Comparison of ENCODE assay signal across 29 cellular contexts in the genomic region with DNA sequence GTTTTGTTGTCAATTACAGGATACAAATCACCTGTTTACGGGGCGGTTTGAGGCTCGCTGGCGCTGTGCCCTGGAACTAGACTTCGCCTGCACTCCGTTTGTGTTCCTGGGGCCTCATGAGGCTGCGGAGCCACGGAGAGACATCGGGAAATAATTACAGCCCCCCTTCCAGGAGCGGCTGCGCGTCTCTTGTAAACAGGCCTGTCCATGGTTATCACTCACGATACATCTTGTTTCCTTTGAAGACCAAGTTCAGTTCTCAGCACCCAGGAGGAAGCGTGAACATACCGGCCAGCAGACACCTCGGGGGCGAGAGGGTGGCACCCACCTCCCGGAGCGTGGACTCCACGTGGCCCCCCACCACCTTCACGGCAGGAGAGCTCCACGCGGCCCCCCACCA.
"Had no signal": no experiment of that assay in that cellular context is flagged by ENCODE, and none has a peak within 500 bp of the region (broad histone marks: within the 10 kb centered on the region; RNA-seq: fewer than 3 reads in every experiment).

No MANE protein-coding gene starts in this region.

- H3K27me3 ChIP-seq: ovary, right lobe of liver, testis, transverse colon, upper lobe of left lung, vagina had no signal

- H3K4me3 ChIP-seq: ovary, psoas muscle, right lobe of liver, sigmoid colon, suprapubic skin, testis, tibial artery, transverse colon, upper lobe of left lung, vagina had no signal

- H3K9me3 ChIP-seq: ovary, psoas muscle, right lobe of liver, sigmoid colon, suprapubic skin, testis, tibial artery, transverse colon, upper lobe of left lung, vagina had no signal

- H3K27me3 Mint-ChIP-seq: naive B cell had no signal

- H2AFZ ChIP-seq: parathyroid adenoma had no signal

- H3K4me3 Mint-ChIP-seq: naive B cell; naive thymus-derived CD8-positive, alpha-beta T cell; natural killer cell treated with Interleukin-12 subunit alpha and Interleukin-12 subunit beta and Interleukin-15 and Interleukin-18, amount 100 ng/mL, for 72 hours; nephron progenitor cell; stimulated activated memory B cell treated with anti-CD40 and anti-IgM and Interleukin-4, amounts not matched to agents 10 μg/mL and 1 μg/mL and 100 μg/mL, for 72 hours; stimulated activated naive CD8-positive, alpha-beta T cell treated with anti-CD3 and anti-CD28 coated beads, Interleukin-15, amount 100 ng/mL, for 72 hours had no signal

- H3K36me3 ChIP-seq: ovary, right lobe of liver, sigmoid colon, suprapubic skin, tibial artery, transverse colon, upper lobe of left lung, vagina had no signal

- H3K4me1 ChIP-seq: parathyroid adenoma, psoas muscle, right lobe of liver, sigmoid colon, suprapubic skin, tibial artery, transverse colon, upper lobe of left lung, vagina had no signal

- H3K36me3 Mint-ChIP-seq: naive B cell; naive thymus-derived CD8-positive, alpha-beta T cell; natural killer cell treated with Interleukin-12 subunit alpha and Interleukin-12 subunit beta and Interleukin-15 and Interleukin-18, amount 100 ng/mL, for 72 hours; stimulated activated memory B cell treated with anti-CD40 and anti-IgM and Interleukin-4, amounts not matched to agents 10 μg/mL and 1 μg/mL and 100 μg/mL, for 72 hours had no signal

- H3K27ac Mint-ChIP-seq: naive B cell; naive thymus-derived CD8-positive, alpha-beta T cell; natural killer cell treated with Interleukin-12 subunit alpha and Interleukin-12 subunit beta and Interleukin-15 and Interleukin-18, amount 100 ng/mL, for 72 hours; nephron progenitor cell; progenitor cell of endocrine pancreas; stimulated activated memory B cell treated with anti-CD40 and anti-IgM and Interleukin-4, amounts not matched to agents 10 μg/mL and 1 μg/mL and 100 μg/mL, for 72 hours had no signal

- H3K4me1 Mint-ChIP-seq: naive B cell; stimulated activated memory B cell treated with anti-CD40 and anti-IgM and Interleukin-4, amounts not matched to agents 10 μg/mL and 1 μg/mL and 100 μg/mL, for 72 hours; stimulated activated naive CD8-positive, alpha-beta T cell treated with anti-CD3 and anti-CD28 coated beads, Interleukin-15, amount 100 ng/mL, for 72 hours had no signal

- H3K9ac ChIP-seq: parathyroid adenoma had no signal

- H3K79me2 ChIP-seq: parathyroid adenoma had no signal

- DNase-seq: naive B cell; naive thymus-derived CD8-positive, alpha-beta T cell; nephron progenitor cell; occipital lobe; ovary; psoas muscle; right cardiac atrium; sigmoid colon; small intestine; stimulated activated CD4-positive, alpha-beta T cell treated with anti-CD3 and anti-CD28 coated beads, Interleukin-15, amount 100 ng/mL, for 24 hours; stimulated activated CD4-positive, alpha-beta T cell treated with anti-CD3 and anti-CD28 coated beads, Interleukin-2, amount 100 ng/mL, for 24 hours; stimulated activated CD4-positive, alpha-beta T cell treated with anti-CD3 and anti-CD28 coated beads, Interleukin-2, amount 100 ng/mL, for 48 hours; stimulated activated CD4-positive, alpha-beta T cell treated with anti-CD3 and anti-CD28 coated beads, Interleukin-4, amount 100 ng/mL, for 4 hours; stimulated activated CD8-positive, alpha-beta memory T cell treated with anti-CD3 and anti-CD28 coated beads, Interleukin-4, amount 100 ng/mL, for 48 hours; stimulated activated naive CD4-positive, alpha-beta T cell; stimulated activated naive CD8-positive, alpha-beta T cell treated with anti-CD3 and anti-CD28 coated beads, Interleukin-15, amount 100 ng/mL, for 72 hours; stimulated activated naive CD8-positive, alpha-beta T cell treated with anti-CD3 and anti-CD28 coated beads, Interleukin-15, Interleukin-2, amounts not matched to agents 100 U/mL and 50 U/mL, for 24 hours; substantia nigra; testis; transverse colon had no signal

- H3K27ac ChIP-seq: ovary, parathyroid adenoma, psoas muscle, right lobe of liver, sigmoid colon, suprapubic skin, testis, tibial artery, transverse colon, upper lobe of left lung, vagina had no signal

- H3K9me3 Mint-ChIP-seq: naive B cell; naive thymus-derived CD8-positive, alpha-beta T cell; natural killer cell treated with Interleukin-12 subunit alpha and Interleukin-12 subunit beta and Interleukin-15 and Interleukin-18, amount 100 ng/mL, for 72 hours; nephron progenitor cell; stimulated activated memory B cell treated with anti-CD40 and anti-IgM and Interleukin-4, amounts not matched to agents 10 μg/mL and 1 μg/mL and 100 μg/mL, for 72 hours; stimulated activated naive CD8-positive, alpha-beta T cell treated with anti-CD3 and anti-CD28 coated beads, Interleukin-15, amount 100 ng/mL, for 72 hours had no signal
